ENCODE assay signal across 9 cellular contexts in genomic region chr3:46986782-46987484, GRCh38. TPM values are rescaled to one million over a fixed set of nuclear protein-coding genes. Genes with fewer than 3 reads are reported as not detected.
DNase-seq lines count a peak whose midpoint lies in the region; ATAC-seq and TF ChIP-seq lines count a peak whose summit lies in the region.
"Had no signal": no experiment of that assay in that cellular context is flagged by ENCODE, and none has a peak within 500 bp of the region (broad histone marks: within the 10 kb centered on the region; RNA-seq: fewer than 3 reads in every experiment).

No MANE protein-coding gene starts in this region.

- TF ChIP-seq CTCF in RWPE2 (IDR thresholded peaks at IDR 0.05; ENCODE audit: poor library complexity, severe bottlenecking) (no peak), heart left ventricle (IDR thresholded peaks at IDR 0.05) (no peak), osteocyte (IDR thresholded peaks at IDR 0.05) (no peak)

- H3K9me3 Mint-ChIP-seq in activated CD4-positive, alpha-beta T cell treated with anti-CD3 and anti-CD28 coated beads, Interleukin-2, amount 10 ng/mL, durations not matched to agents 7 days and 5 days, result no peaks in the 10 kb centered on the region
- no peaks in the 10 kb centered on the region for H3K9me3 Mint-ChIP-seq in stimulated activated effector memory CD8-positive, alpha-beta T cell treated with anti-CD3 and anti-CD28 coated beads, Interleukin-12 subunit alpha, Interleukin-12 subunit beta, amount 100 ng/mL, for 72 hours
- no peaks in the 10 kb centered on the region for H3K9me3 Mint-ChIP-seq in osteocyte (ENCODE audit: unreplicated experiment)

- peaks cover 16% of the 10 kb centered on the region; the same call in 1 of the 2 replicates for H3K36me3 ChIP-seq in RWPE2 (ENCODE audit: low read depth)
- peaks cover 0 to 17% (median 0%) of the 10 kb centered on the region in 9 donors for H3K36me3 ChIP-seq in heart left ventricle

- H3K4me3 ChIP-seq in RWPE2 (ENCODE audit: severe bottlenecking), result no peak overlapping the region
- peak overlapping the region in 1 of 12 donors; percentile 54 for H3K4me3 ChIP-seq in heart left ventricle

- 82 to 89% (median 87%) methylated on average over 3 of the region's 3 CpGs for WGBS in heart left ventricle, 4 donors

- no peaks in the 10 kb centered on the region for H3K9me3 ChIP-seq in RWPE2 (ENCODE audit: severe bottlenecking)
- H3K9me3 ChIP-seq in heart left ventricle, result no peaks in the 10 kb centered on the region

- no peak for TF ChIP-seq POLR2A in heart left ventricle (IDR thresholded peaks at IDR 0.05)

- no peaks in the 10 kb centered on the region for H3K27me3 ChIP-seq in RWPE2 (ENCODE audit: insufficient read depth, poor library complexity, severe bottlenecking)
- H3K27me3 ChIP-seq in heart left ventricle, result no peaks in the 10 kb centered on the region

- peaks cover 77% of the 10 kb centered on the region for H3K4me1 Mint-ChIP-seq in activated CD4-positive, alpha-beta T cell treated with anti-CD3 and anti-CD28 coated beads, Interleukin-2, amount 10 ng/mL, durations not matched to agents 7 days and 5 days
- peaks cover 89% of the 10 kb centered on the region for H3K4me1 Mint-ChIP-seq in stimulated activated effector memory CD8-positive, alpha-beta T cell treated with anti-CD3 and anti-CD28 coated beads, Interleukin-12 subunit alpha, Interleukin-12 subunit beta, amount 100 ng/mL, for 72 hours
- H3K4me1 Mint-ChIP-seq in osteocyte (ENCODE audit: unreplicated experiment), result no peaks in the 10 kb centered on the region

- CTCF ChIA-PET in activated CD4-positive, alpha-beta T cell treated with anti-CD3 and anti-CD28 coated beads, Interleukin-2, amount 10 ng/mL, durations not matched to agents 7 days and 5 days (lab: Charles Lee), result interaction anchor here (0.8 to 1.9 kb wide), 8 partner anchors 8 to 49 kb away, joined by 3 to 6 read pairs (median 3); partner anchors contain the start of genes CCDC12 and NBEAL2

- H3K4me3 Mint-ChIP-seq in activated CD4-positive, alpha-beta T cell treated with anti-CD3 and anti-CD28 coated beads, Interleukin-2, amount 10 ng/mL, durations not matched to agents 7 days and 5 days, result peak overlapping the region; percentile 73
- peak overlapping the region; percentile 75 for H3K4me3 Mint-ChIP-seq in stimulated activated effector memory CD8-positive, alpha-beta T cell treated with anti-CD3 and anti-CD28 coated beads, Interleukin-12 subunit alpha, Interleukin-12 subunit beta, amount 100 ng/mL, for 72 hours
- no peak overlapping the region for H3K4me3 Mint-ChIP-seq in osteocyte (ENCODE audit: unreplicated experiment)

- no peak for DNase-seq in activated CD4-positive, alpha-beta T cell treated with anti-CD3 and anti-CD28 coated beads, Interleukin-2, amount 10 ng/mL, durations not matched to agents 7 days and 5 days
- no peak for DNase-seq in activated CD4-positive, alpha-beta T cell treated with anti-CD3 and anti-CD28 coated beads for 48 hours
- no peak for DNase-seq in RWPE2 (ENCODE audit: low spot score)
- peak in 2 of 5 donors; percentile 21 to 24 for DNase-seq in heart left ventricle
- DNase-seq in stimulated activated effector memory CD8-positive, alpha-beta T cell treated with anti-CD3 and anti-CD28 coated beads, Interleukin-12 subunit alpha, Interleukin-12 subunit beta, amount 100 ng/mL, for 72 hours (ENCODE audit: low spot score in 2 of 2), result no peak
- DNase-seq in stimulated activated CD8-positive, alpha-beta memory T cell treated with anti-CD3 and anti-CD28 coated beads, Interleukin-4, amount 100 ng/mL, for 48 hours, result no peak
- no peak for DNase-seq in osteocyte (ENCODE audit: extremely low spot score, unreplicated experiment)
- DNase-seq: NCI-H510A had no signal

- ATAC-seq in RWPE2 (ENCODE audit: low read depth), result peak; percentile 3; the same call in 1 of the 3 replicates
- peak in 1 of 4 donors; percentile 3 for ATAC-seq in heart left ventricle
- ATAC-seq in stimulated activated effector memory CD8-positive, alpha-beta T cell treated with anti-CD3 and anti-CD28 coated beads, Interleukin-12 subunit alpha, Interleukin-12 subunit beta, amount 100 ng/mL, for 72 hours, result no peak
- no peak for ATAC-seq in GM18867 (IDR thresholded peaks at IDR 0.05; ENCODE audit: unreplicated experiment)

- H3K27ac Mint-ChIP-seq in activated CD4-positive, alpha-beta T cell treated with anti-CD3 and anti-CD28 coated beads, Interleukin-2, amount 10 ng/mL, durations not matched to agents 7 days and 5 days, result peak overlapping the region; percentile 86
- peak overlapping the region; percentile 96 for H3K27ac Mint-ChIP-seq in stimulated activated effector memory CD8-positive, alpha-beta T cell treated with anti-CD3 and anti-CD28 coated beads, Interleukin-12 subunit alpha, Interleukin-12 subunit beta, amount 100 ng/mL, for 72 hours
- H3K27ac Mint-ChIP-seq in osteocyte (ENCODE audit: unreplicated experiment), result no peak overlapping the region

- H3K36me3 Mint-ChIP-seq in activated CD4-positive, alpha-beta T cell treated with anti-CD3 and anti-CD28 coated beads, Interleukin-2, amount 10 ng/mL, durations not matched to agents 7 days and 5 days (ENCODE audit: low read depth), result peaks cover 53% of the 10 kb centered on the region
- H3K36me3 Mint-ChIP-seq in stimulated activated effector memory CD8-positive, alpha-beta T cell treated with anti-CD3 and anti-CD28 coated beads, Interleukin-12 subunit alpha, Interleukin-12 subunit beta, amount 100 ng/mL, for 72 hours, result peaks cover 33% of the 10 kb centered on the region
- no peaks in the 10 kb centered on the region for H3K36me3 Mint-ChIP-seq in osteocyte (ENCODE audit: unreplicated experiment)

- intact Hi-C loops in heart left ventricle (cut with DNase I), result no loop called here

- peak overlapping the region; percentile 67 for H3K27ac ChIP-seq in RWPE2 (ENCODE audit: poor library complexity, severe bottlenecking)
- H3K27ac ChIP-seq in heart left ventricle, result peak overlapping the region in 9 of 12 donors; percentile 22 to 92 (median 65)

- H3K27me3 Mint-ChIP-seq in activated CD4-positive, alpha-beta T cell treated with anti-CD3 and anti-CD28 coated beads, Interleukin-2, amount 10 ng/mL, durations not matched to agents 7 days and 5 days, result no peaks in the 10 kb centered on the region
- H3K27me3 Mint-ChIP-seq in osteocyte (ENCODE audit: unreplicated experiment), result no peaks in the 10 kb centered on the region

- POLR2A ChIA-PET in activated CD4-positive, alpha-beta T cell treated with anti-CD3 and anti-CD28 coated beads, Interleukin-2, amount 10 ng/mL, durations not matched to agents 7 days and 5 days (lab: Charles Lee), result interaction anchor here (0.6 to 1.0 kb wide), 2 partner anchors 10 kb away, joined by 3 read pairs; partner anchors contain the start of gene CCDC12

- H3K4me1 ChIP-seq in RWPE2 (ENCODE audit: insufficient read depth, poor library complexity, severe bottlenecking) (peaks cover 33% of the 10 kb centered on the region), heart left ventricle (peaks cover 0 to 78% (median 13%) of the 10 kb centered on the region in 12 donors)

RNA-seq across cellular contexts. Expression of gene NBEAL2, which starts 7.5 kb away (rescaled TPM):
- 100 to 1,000 TPM; 194 to 212 TPM for total RNA-seq in activated CD4-positive, alpha-beta T cell treated with anti-CD3 and anti-CD28 coated beads, Interleukin-2, amount 10 ng/mL, durations not matched to agents 7 days and 5 days
- total RNA-seq in heart left ventricle, result 10 to 100 TPM in 6 of 9 donors, 1 to 10 TPM in 3; 8.1 to 41.1 (median 12.0) TPM
- 10 to 100 TPM; 16.3 to 45.7 TPM for polyA plus RNA-seq in heart left ventricle
- total RNA-seq in osteocyte, result 14.0 and 21.8 TPM in 2 replicates

RNA-seq across cellular contexts. Expression of gene CCDC12, which starts 10.4 kb away (rescaled TPM):
- total RNA-seq in activated CD4-positive, alpha-beta T cell treated with anti-CD3 and anti-CD28 coated beads, Interleukin-2, amount 10 ng/mL, durations not matched to agents 7 days and 5 days, result 10 to 100 TPM; 48.7 to 56.1 TPM
- 10 to 100 TPM; 27.1 to 36.8 (median 33.3) TPM for total RNA-seq in heart left ventricle
- polyA plus RNA-seq in heart left ventricle, result 100 to 1,000 TPM in 1 of 2 donors, 10 to 100 TPM in 1; 83.5 to 120 TPM
- 34.5 and 37.4 TPM in 2 replicates for total RNA-seq in osteocyte
